ENCODE assay signal across 20 cellular contexts in genomic region chr7:16034353-16034752, GRCh38.
DNase-seq lines count a peak whose midpoint lies in the region; ATAC-seq and TF ChIP-seq lines count a peak whose summit lies in the region.
"Had no signal": no experiment of that assay in that cellular context is flagged by ENCODE, and none has a peak within 500 bp of the region (broad histone marks: within the 10 kb centered on the region; RNA-seq: fewer than 3 reads in every experiment).

No MANE protein-coding gene starts in this region.

- no peaks in the 10 kb centered on the region for H3K36me3 Mint-ChIP-seq in immature natural killer cell
- H3K36me3 Mint-ChIP-seq: activated naive CD8-positive, alpha-beta T cell treated with anti-CD3 and anti-CD28 coated beads for 36 hours; brain had no signal

- BruUV-seq in PC-3 (replicated peaks; lab: Mats Ljungman, UMichigan) = no TSS peak

- intact Hi-C loops in PC-3 (cut with micrococcal nuclease) (no loop called here), lower lobe of right lung (cut with DNase I) (no loop called here)

- H3K27me3 Mint-ChIP-seq in immature natural killer cell (ENCODE audit: low read depth in 3 of 3) = peaks cover 1 to 7% (median 2%) of the 10 kb centered on the region in 3 donors
- H3K27me3 Mint-ChIP-seq: activated naive CD8-positive, alpha-beta T cell treated with anti-CD3 and anti-CD28 coated beads for 36 hours; B cell had no signal

- H3K36me3 ChIP-seq in GM23248 (ENCODE audit: low read depth) = no peaks in the 10 kb centered on the region
- H3K36me3 ChIP-seq in PC-3 (ENCODE audit: low read depth, low read length) = no peaks in the 10 kb centered on the region
- no peaks in the 10 kb centered on the region for H3K36me3 ChIP-seq in lower lobe of right lung
- H3K36me3 ChIP-seq: thyroid gland had no signal

- H3K4me1 ChIP-seq in GM23248 (ENCODE audit: insufficient read depth) (peaks cover 7% of the 10 kb centered on the region; the same call in 1 of the 2 replicates), PC-3 (ENCODE audit: insufficient read depth, low read length) (no peaks in the 10 kb centered on the region), lower lobe of right lung (no peaks in the 10 kb centered on the region)
- H3K4me1 ChIP-seq: thyroid gland had no signal

- H3F3A ChIP-seq in GM23248 (ENCODE audit: insufficient read depth) (no peaks in the 10 kb centered on the region), PC-3 (ENCODE audit: low read length, unreplicated experiment) (no peaks in the 10 kb centered on the region)

- peak; percentile 68 for ATAC-seq in PC-3
- ATAC-seq in lower lobe of right lung = no peak
- no peak for ATAC-seq in HG03139 (IDR thresholded peaks at IDR 0.05; ENCODE audit: unreplicated experiment)

- H3K9ac ChIP-seq in GM23248 = no peak overlapping the region
- no peak overlapping the region for H3K9ac ChIP-seq in PC-3 (ENCODE audit: low read length)

- H3K4me3 ChIP-seq in GM23248 = no peak overlapping the region
- H3K4me3 ChIP-seq in PC-3 (ENCODE audit: low read length) = no peak overlapping the region
- no peak overlapping the region for H3K4me3 ChIP-seq in skeletal muscle cell (ENCODE audit: low read depth, low read length)
- no peak overlapping the region for H3K4me3 ChIP-seq in lower lobe of right lung
- H3K4me3 ChIP-seq: lung, thyroid gland had no signal

- H3K79me2 ChIP-seq in GM23248 (ENCODE audit: insufficient read depth) (no peaks in the 10 kb centered on the region), PC-3 (ENCODE audit: low read length) (no peaks in the 10 kb centered on the region)

- H3K9me3 ChIP-seq in GM23248 (ENCODE audit: low read depth) (no peaks in the 10 kb centered on the region), PC-3 (ENCODE audit: low read length) (no peaks in the 10 kb centered on the region), lower lobe of right lung (no peaks in the 10 kb centered on the region)
- H3K9me3 ChIP-seq: thyroid gland had no signal

- in situ Hi-C loops in GM23248 (cut with MboI) = no loop called here

- peaks cover 0 to 2% (median 0%) of the 10 kb centered on the region in 6 donors for H3K9me3 Mint-ChIP-seq in immature natural killer cell
- H3K9me3 Mint-ChIP-seq: activated naive CD8-positive, alpha-beta T cell treated with anti-CD3 and anti-CD28 coated beads for 36 hours had no signal

- TF ChIP-seq CTCF in PC-3 (conservative IDR thresholded peaks at IDR 0.05; ENCODE audit: low read depth, low read length) (no peak), lower lobe of right lung (IDR thresholded peaks at IDR 0.05) (no peak)

- peak; percentile 75 for DNase-seq in GM23248
- DNase-seq in PC-3 = peak; percentile 27
- peak; percentile 22 for DNase-seq in epithelial cell of prostate (ENCODE audit: low read depth, low spot score)
- DNase-seq in skeletal muscle cell (ENCODE audit: low read depth) = peak; percentile 48
- DNase-seq in lower lobe of right lung = no peak
- DNase-seq in immature natural killer cell = no peak
- DNase-seq: activated CD4-positive, alpha-beta T cell treated with anti-CD3 and anti-CD28 coated beads for 1 hour; activated naive CD8-positive, alpha-beta T cell treated with anti-CD3 and anti-CD28 coated beads for 36 hours; cortex of kidney; H7; KBM-7; NCI-H1092; NCI-H2029; NCI-H446 treated with DMSO at 0.1 percent for 48 hours; occipital lobe; thyroid gland had no signal

- H3K4me2 ChIP-seq in GM23248 (ENCODE audit: unreplicated experiment) (no peak overlapping the region), PC-3 (ENCODE audit: low read length) (no peak overlapping the region)

- 50% methylated on average over 2 of the region's 2 CpGs for WGBS in GM23248 (ENCODE audit: low coverage in 1 of 2, low lambda C conversion rate in 2 of 2, missing lambda C conversion rate in 2 of 2), 2 experiments

- H3K4me3 Mint-ChIP-seq in immature natural killer cell = no peak overlapping the region
- H3K4me3 Mint-ChIP-seq: activated naive CD8-positive, alpha-beta T cell treated with anti-CD3 and anti-CD28 coated beads for 36 hours; B cell; brain had no signal

- H4K20me1 ChIP-seq in GM23248 (ENCODE audit: insufficient read depth) (no peaks in the 10 kb centered on the region), PC-3 (ENCODE audit: low read length) (no peaks in the 10 kb centered on the region)

- H3K27ac ChIP-seq in GM23248 (no peak overlapping the region), PC-3 (ENCODE audit: low read length) (no peak overlapping the region), epithelial cell of prostate (no peak overlapping the region), lower lobe of right lung (no peak overlapping the region)
- H3K27ac ChIP-seq: thyroid gland had no signal

- no peak overlapping the region for H2AFZ ChIP-seq in GM23248
- H2AFZ ChIP-seq in PC-3 (ENCODE audit: low read length) = no peak overlapping the region

- no peaks in the 10 kb centered on the region for H3K27me3 ChIP-seq in GM23248 (replicated peaks; ENCODE audit: insufficient read depth)
- H3K27me3 ChIP-seq in PC-3 (ENCODE audit: low read length) = no peaks in the 10 kb centered on the region
- no peaks in the 10 kb centered on the region for H3K27me3 ChIP-seq in lower lobe of right lung (ENCODE audit: low read depth)
- H3K27me3 ChIP-seq: thyroid gland had no signal

- H3K4me1 Mint-ChIP-seq in immature natural killer cell = no peaks in the 10 kb centered on the region
- H3K4me1 Mint-ChIP-seq: activated naive CD8-positive, alpha-beta T cell treated with anti-CD3 and anti-CD28 coated beads for 36 hours; B cell had no signal

- POLR2A ChIA-PET in PC-3 (lab: Charles Lee; ENCODE audit: unreplicated experiment) = no interaction called here

- H3K9me2 ChIP-seq in GM23248 (ENCODE audit: insufficient read depth) (no peaks in the 10 kb centered on the region), PC-3 (replicated peaks; ENCODE audit: low read length) (no peaks in the 10 kb centered on the region)

- no peak overlapping the region for H3K27ac Mint-ChIP-seq in immature natural killer cell
- H3K27ac Mint-ChIP-seq: activated naive CD8-positive, alpha-beta T cell treated with anti-CD3 and anti-CD28 coated beads for 36 hours; B cell; brain had no signal

- CTCF ChIA-PET in PC-3 (lab: Charles Lee) = interaction anchor here (0.5 kb wide), 1 partner anchor 33 kb away, joined by 5 read pairs; no protein-coding TSS in a partner anchor

Comparison
In these comparisons a context has a peak if more than half of its experiments do, and no peak if none do; other contexts are left out.
1. DNase-seq: peak in GM23248 (single experiment), PC-3 (single experiment), epithelial cell of prostate (single experiment) and skeletal muscle cell (single experiment); none in lower lobe of right lung (single experiment) and immature natural killer cell (0 of 3).